1 cellular context compared by ENCODE assay signal in genomic region chr2:25165992-25166618, GRCh38.
TF ChIP-seq lines count a peak whose summit lies in the region.

No MANE protein-coding gene starts in this region.

TF ChIP-seq in GM23338, 12 proteins besides CTCF, POLR2A, EP300 and RAD21 (continued from another document):
- TF ChIP-seq, protein P1, sequence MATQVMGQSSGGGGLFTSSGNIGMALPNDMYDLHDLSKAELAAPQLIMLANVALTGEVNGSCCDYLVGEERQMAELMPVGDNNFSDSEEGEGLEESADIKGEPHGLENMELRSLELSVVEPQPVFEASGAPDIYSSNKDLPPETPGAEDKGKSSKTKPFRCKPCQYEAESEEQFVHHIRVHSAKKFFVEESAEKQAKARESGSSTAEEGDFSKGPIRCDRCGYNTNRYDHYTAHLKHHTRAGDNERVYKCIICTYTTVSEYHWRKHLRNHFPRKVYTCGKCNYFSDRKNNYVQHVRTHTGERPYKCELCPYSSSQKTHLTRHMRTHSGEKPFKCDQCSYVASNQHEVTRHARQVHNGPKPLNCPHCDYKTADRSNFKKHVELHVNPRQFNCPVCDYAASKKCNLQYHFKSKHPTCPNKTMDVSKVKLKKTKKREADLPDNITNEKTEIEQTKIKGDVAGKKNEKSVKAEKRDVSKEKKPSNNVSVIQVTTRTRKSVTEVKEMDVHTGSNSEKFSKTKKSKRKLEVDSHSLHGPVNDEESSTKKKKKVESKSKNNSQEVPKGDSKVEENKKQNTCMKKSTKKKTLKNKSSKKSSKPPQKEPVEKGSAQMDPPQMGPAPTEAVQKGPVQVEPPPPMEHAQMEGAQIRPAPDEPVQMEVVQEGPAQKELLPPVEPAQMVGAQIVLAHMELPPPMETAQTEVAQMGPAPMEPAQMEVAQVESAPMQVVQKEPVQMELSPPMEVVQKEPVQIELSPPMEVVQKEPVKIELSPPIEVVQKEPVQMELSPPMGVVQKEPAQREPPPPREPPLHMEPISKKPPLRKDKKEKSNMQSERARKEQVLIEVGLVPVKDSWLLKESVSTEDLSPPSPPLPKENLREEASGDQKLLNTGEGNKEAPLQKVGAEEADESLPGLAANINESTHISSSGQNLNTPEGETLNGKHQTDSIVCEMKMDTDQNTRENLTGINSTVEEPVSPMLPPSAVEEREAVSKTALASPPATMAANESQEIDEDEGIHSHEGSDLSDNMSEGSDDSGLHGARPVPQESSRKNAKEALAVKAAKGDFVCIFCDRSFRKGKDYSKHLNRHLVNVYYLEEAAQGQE (IDR thresholded peaks at IDR 0.05; ENCODE audit: unreplicated experiment), result no peak
- no peak for TF ChIP-seq CREB1 (CRISPR knock-in tag; IDR thresholded peaks at IDR 0.05; ENCODE audit: low read depth)
- no peak for TF ChIP-seq EZH2 (IDR thresholded peaks at IDR 0.05; ENCODE audit: low read depth, unreplicated experiment)
- TF ChIP-seq EZH2phosphoT487 (IDR thresholded peaks at IDR 0.05; ENCODE audit: unreplicated experiment), result no peak
- no peak for TF ChIP-seq NANOG (IDR thresholded peaks at IDR 0.05; ENCODE audit: borderline replicate concordance)
